In the genomic region with DNA sequence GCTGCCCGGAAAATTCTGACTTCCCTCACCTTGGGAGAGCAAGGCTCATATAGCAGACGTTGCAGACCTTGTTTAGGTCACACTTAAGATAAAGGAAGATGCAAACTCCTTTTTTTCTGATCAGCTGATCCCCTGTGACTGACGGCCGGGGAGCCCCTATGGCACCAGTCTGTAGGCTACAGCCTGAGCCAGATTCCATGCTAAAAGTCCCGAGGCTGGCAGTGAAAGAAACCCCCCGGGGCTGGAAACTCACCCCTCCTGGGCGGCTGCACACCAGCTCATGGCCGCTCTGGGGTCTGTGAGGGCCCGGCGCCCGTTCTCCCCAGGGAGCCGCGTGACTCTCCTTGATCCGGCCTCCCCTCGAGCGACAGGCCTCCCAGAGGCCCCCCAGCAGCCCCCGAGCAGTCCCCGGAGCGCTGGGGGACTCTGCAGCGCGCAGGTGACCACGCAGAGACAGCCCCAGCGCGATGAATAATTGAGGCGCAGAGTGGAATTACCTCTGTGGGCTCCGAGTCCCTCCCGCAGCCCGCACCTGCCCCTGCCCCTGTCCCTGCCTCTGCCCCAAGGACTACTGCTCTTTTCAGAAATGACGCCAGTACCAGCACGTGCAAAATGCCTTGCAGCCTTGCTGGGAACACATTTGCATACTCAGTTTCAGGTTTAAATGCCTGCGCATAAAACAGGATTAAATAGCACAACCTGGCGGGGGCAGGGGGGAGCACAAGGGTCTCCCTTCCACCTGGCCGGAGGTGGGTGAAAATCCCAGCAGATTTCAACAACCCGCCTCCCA, we compare ENCODE assay signal across 10 cellular contexts.
A peak's percentile ranks its signal among the peaks of the same experiment; 100 is the strongest.
DNase-seq lines count a peak whose midpoint lies in the region; ATAC-seq and TF ChIP-seq lines count a peak whose summit lies in the region.
"Had no signal": no experiment of that assay in that cellular context is flagged by ENCODE, and none has a peak within 500 bp of the region (broad histone marks: within the 10 kb centered on the region; RNA-seq: fewer than 3 reads in every experiment).

No MANE protein-coding gene starts in this region.

- no peak overlapping the region for H3K27ac Mint-ChIP-seq in MCF 10A (ENCODE audit: low read depth, unreplicated experiment)

- ATAC-seq in GM18870 (IDR thresholded peaks at IDR 0.05; ENCODE audit: unreplicated experiment) (peak; percentile 75), GM21786 (IDR thresholded peaks at IDR 0.05; ENCODE audit: unreplicated experiment) (peak; percentile 73), mucosa of descending colon (peak; percentile 25), SK-N-SH treated with all-trans-retinoic acid at 6 μM for 48 hours (no peak)

- H4K20me1 ChIP-seq in MM.1S (ENCODE audit: insufficient read depth, low read length) = no peaks in the 10 kb centered on the region

- CTCF ChIA-PET in MCF 10A (lab: Yijun Ruan, JAX) = interaction anchor here (0.6 to 0.7 kb wide), 2 partner anchors 17 to 264 kb away, joined by 3 read pairs; no protein-coding TSS in a partner anchor

- peak overlapping the region; percentile 76 for H3K4me2 ChIP-seq in MM.1S (ENCODE audit: low read depth, low read length)

- H3K27ac ChIP-seq in MM.1S (ENCODE audit: low read length) = peak overlapping the region; percentile 51; the same call in 1 of the 2 replicates
- H3K27ac ChIP-seq: cardiac muscle cell, SJSA1 had no signal

- H3K4me3 ChIP-seq in MM.1S (ENCODE audit: low read length) (peak overlapping the region; percentile 40), mucosa of descending colon (no peak overlapping the region)
- H3K4me3 ChIP-seq: cardiac muscle cell, SJSA1 had no signal

- H3K9me3 ChIP-seq in MM.1S (replicated peaks; ENCODE audit: insufficient read depth, low read length) (no peaks in the 10 kb centered on the region), mucosa of descending colon (no peaks in the 10 kb centered on the region)
- H3K9me3 ChIP-seq: SJSA1 had no signal

- DNase-seq in MM.1S = peak; percentile 98
- peak in 1 of 3 donors; percentile 4 for DNase-seq in mucosa of descending colon
- no peak for DNase-seq in activated effector memory CD4-positive, alpha-beta T cell treated with Interleukin-2 at 50 U/mL for 16 hours
- no peak for DNase-seq in MCF 10A (ENCODE audit: unreplicated experiment)
- no peak for DNase-seq in NCI-H187 (lab: John Stamatoyannopoulos, UW)

- no peaks in the 10 kb centered on the region for H3K27me3 ChIP-seq in MM.1S (replicated peaks; ENCODE audit: insufficient read depth, low read length)

- BruUV-seq in MCF 10A (replicated peaks; lab: Mats Ljungman, UMichigan) = no TSS peak

- H3F3A ChIP-seq in MM.1S (ENCODE audit: insufficient read depth, low read length) = peaks cover 8% of the 10 kb centered on the region; the same call in 1 of the 2 replicates

- POLR2A ChIA-PET in MCF 10A (lab: Yijun Ruan, JAX) = no interaction called here

- peaks cover 18% of the 10 kb centered on the region for H3K4me1 ChIP-seq in MM.1S (ENCODE audit: low read length)
- no peaks in the 10 kb centered on the region for H3K4me1 ChIP-seq in mucosa of descending colon (ENCODE audit: low read depth)
- H3K4me1 ChIP-seq: SJSA1 had no signal

- no peaks in the 10 kb centered on the region for H3K4me1 Mint-ChIP-seq in MCF 10A (ENCODE audit: insufficient read depth, unreplicated experiment)

- peak overlapping the region; percentile 43 for H2AFZ ChIP-seq in MM.1S (ENCODE audit: low read length)

- no peak overlapping the region for H3K4me3 Mint-ChIP-seq in MCF 10A (ENCODE audit: unreplicated experiment)

- TF ChIP-seq CTCF in MM.1S (IDR thresholded peaks at IDR 0.05; ENCODE audit: low read length) = peak; percentile 94
- no peak for TF ChIP-seq CTCF in mucosa of descending colon (IDR thresholded peaks at IDR 0.05)
- no peak for TF ChIP-seq CTCF in MCF 10A (IDR thresholded peaks at IDR 0.05; ENCODE audit: unreplicated experiment)

- no peaks in the 10 kb centered on the region for H3K36me3 ChIP-seq in MM.1S (replicated peaks; ENCODE audit: insufficient read depth, low read length)
- no peaks in the 10 kb centered on the region for H3K36me3 ChIP-seq in mucosa of descending colon (ENCODE audit: low read depth)
- H3K36me3 ChIP-seq: cardiac muscle cell, SJSA1 had no signal

- H3K9ac ChIP-seq in MM.1S (ENCODE audit: low read length) = peak overlapping the region; percentile 70

- intact Hi-C loops in mucosa of descending colon (cut with DNase I, micrococcal nuclease) = no loop called here
- intact Hi-C loops in MCF 10A (cut with micrococcal nuclease) = no loop called here

- no peaks in the 10 kb centered on the region for H3K9me3 Mint-ChIP-seq in MCF 10A (ENCODE audit: unreplicated experiment)

- H3K27me3 Mint-ChIP-seq in MCF 10A (ENCODE audit: insufficient read depth, unreplicated experiment) = peaks cover 34% of the 10 kb centered on the region

- H3K36me3 Mint-ChIP-seq in MCF 10A (ENCODE audit: insufficient read depth, unreplicated experiment) = no peaks in the 10 kb centered on the region

- H3K9me2 ChIP-seq in MM.1S (replicated peaks; ENCODE audit: insufficient read depth, low read length) = no peaks in the 10 kb centered on the region

- H3K79me2 ChIP-seq in MM.1S (ENCODE audit: low read length) = no peaks in the 10 kb centered on the region

TF ChIP-seq in SK-N-SH treated with all-trans-retinoic acid at 6 μM for 48 hours, 23 proteins besides CTCF, POLR2A, EP300 and RAD21 (continues in another document):
- no peak for TF ChIP-seq ZNF70 (CRISPR knock-in tag; IDR thresholded peaks at IDR 0.05)
- TF ChIP-seq ARNTL (CRISPR knock-in tag; IDR thresholded peaks at IDR 0.05; ENCODE audit: borderline replicate concordance, low read depth) = no peak
- TF ChIP-seq BACH2 (CRISPR knock-in tag; IDR thresholded peaks at IDR 0.05; ENCODE audit: borderline replicate concordance) = no peak
- TF ChIP-seq ISL1 (CRISPR knock-in tag; IDR thresholded peaks at IDR 0.05) = no peak
- TF ChIP-seq RARB (CRISPR knock-in tag; IDR thresholded peaks at IDR 0.05) = no peak
- TF ChIP-seq TCF4 (CRISPR knock-in tag; IDR thresholded peaks at IDR 0.05; ENCODE audit: borderline replicate concordance) = no peak
- TF ChIP-seq, protein P1, sequence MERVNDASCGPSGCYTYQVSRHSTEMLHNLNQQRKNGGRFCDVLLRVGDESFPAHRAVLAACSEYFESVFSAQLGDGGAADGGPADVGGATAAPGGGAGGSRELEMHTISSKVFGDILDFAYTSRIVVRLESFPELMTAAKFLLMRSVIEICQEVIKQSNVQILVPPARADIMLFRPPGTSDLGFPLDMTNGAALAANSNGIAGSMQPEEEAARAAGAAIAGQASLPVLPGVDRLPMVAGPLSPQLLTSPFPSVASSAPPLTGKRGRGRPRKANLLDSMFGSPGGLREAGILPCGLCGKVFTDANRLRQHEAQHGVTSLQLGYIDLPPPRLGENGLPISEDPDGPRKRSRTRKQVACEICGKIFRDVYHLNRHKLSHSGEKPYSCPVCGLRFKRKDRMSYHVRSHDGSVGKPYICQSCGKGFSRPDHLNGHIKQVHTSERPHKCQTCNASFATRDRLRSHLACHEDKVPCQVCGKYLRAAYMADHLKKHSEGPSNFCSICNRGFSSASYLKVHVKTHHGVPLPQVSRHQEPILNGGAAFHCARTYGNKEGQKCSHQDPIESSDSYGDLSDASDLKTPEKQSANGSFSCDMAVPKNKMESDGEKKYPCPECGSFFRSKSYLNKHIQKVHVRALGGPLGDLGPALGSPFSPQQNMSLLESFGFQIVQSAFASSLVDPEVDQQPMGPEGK (CRISPR knock-in tag; IDR thresholded peaks at IDR 0.05; ENCODE audit: borderline replicate concordance) = no peak
- TF ChIP-seq TSHZ2 (CRISPR knock-in tag; IDR thresholded peaks at IDR 0.05) = no peak
- no peak for TF ChIP-seq ZFP3 (CRISPR knock-in tag; IDR thresholded peaks at IDR 0.05)
- TF ChIP-seq CSDC2 (CRISPR knock-in tag; IDR thresholded peaks at IDR 0.05) = no peak
- no peak for TF ChIP-seq ESRRG (CRISPR knock-in tag; IDR thresholded peaks at IDR 0.05)
- no peak for TF ChIP-seq ZNF565 (CRISPR knock-in tag; conservative IDR thresholded peaks at IDR 0.05; ENCODE audit: low read depth)
- TF ChIP-seq ZNF8 (CRISPR knock-in tag; IDR thresholded peaks at IDR 0.05) = no peak
- TF ChIP-seq, protein P2, sequence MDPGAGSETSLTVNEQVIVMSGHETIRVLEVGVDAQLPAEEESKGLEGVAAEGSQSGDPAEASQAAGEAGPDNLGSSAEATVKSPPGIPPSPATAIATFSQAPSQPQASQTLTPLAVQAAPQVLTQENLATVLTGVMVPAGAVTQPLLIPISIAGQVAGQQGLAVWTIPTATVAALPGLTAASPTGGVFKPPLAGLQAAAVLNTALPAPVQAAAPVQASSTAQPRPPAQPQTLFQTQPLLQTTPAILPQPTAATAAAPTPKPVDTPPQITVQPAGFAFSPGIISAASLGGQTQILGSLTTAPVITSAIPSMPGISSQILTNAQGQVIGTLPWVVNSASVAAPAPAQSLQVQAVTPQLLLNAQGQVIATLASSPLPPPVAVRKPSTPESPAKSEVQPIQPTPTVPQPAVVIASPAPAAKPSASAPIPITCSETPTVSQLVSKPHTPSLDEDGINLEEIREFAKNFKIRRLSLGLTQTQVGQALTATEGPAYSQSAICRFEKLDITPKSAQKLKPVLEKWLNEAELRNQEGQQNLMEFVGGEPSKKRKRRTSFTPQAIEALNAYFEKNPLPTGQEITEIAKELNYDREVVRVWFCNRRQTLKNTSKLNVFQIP (CRISPR knock-in tag; IDR thresholded peaks at IDR 0.05; ENCODE audit: borderline replicate concordance, low read depth) = no peak
- TF ChIP-seq PPARA (CRISPR knock-in tag; IDR thresholded peaks at IDR 0.05; ENCODE audit: borderline replicate concordance) = no peak
